2 cellular contexts compared by ENCODE assay signal in genomic region chr5:174189638-174190037, GRCh38.
TF ChIP-seq lines count a peak whose summit lies in the region.

No MANE protein-coding gene starts in this region.

TF ChIP-seq in liver, 16 proteins besides CTCF, POLR2A, EP300 and RAD21:
- TF ChIP-seq EGR1 (IDR thresholded peaks at IDR 0.05; ENCODE audit: low read depth in 2 of 2) (no peak), FOXA1 (IDR thresholded peaks at IDR 0.05) (no peak), ATF3 (IDR thresholded peaks at IDR 0.05) (no peak), SP1 (IDR thresholded peaks at IDR 0.05) (peak; percentile 72), ZBTB33 (IDR thresholded peaks at IDR 0.05) (peak; percentile 70), HNF4A (conservative IDR thresholded peaks at IDR 0.05) (peak; percentile 88 to 92), YY1 (IDR thresholded peaks at IDR 0.05) (peak; percentile 61), JUND (IDR thresholded peaks at IDR 0.05) (peak in 1 of 2 donors; percentile 58), FOXA2 (IDR thresholded peaks at IDR 0.05) (peak; percentile 32), RXRA (IDR thresholded peaks at IDR 0.05) (peak; percentile 79 to 93), NR2F2 (IDR thresholded peaks at IDR 0.05) (peak; percentile 52), GABPA (IDR thresholded peaks at IDR 0.05 in 1 of 2, conservative IDR thresholded peaks at IDR 0.05 in 1 of 2) (peak in 1 of 2 donors; percentile 39), TAF1 (conservative IDR thresholded peaks at IDR 0.05) (no peak), HNF4G (IDR thresholded peaks at IDR 0.05) (peak; percentile 62)
- TF ChIP-seq, protein P1, sequence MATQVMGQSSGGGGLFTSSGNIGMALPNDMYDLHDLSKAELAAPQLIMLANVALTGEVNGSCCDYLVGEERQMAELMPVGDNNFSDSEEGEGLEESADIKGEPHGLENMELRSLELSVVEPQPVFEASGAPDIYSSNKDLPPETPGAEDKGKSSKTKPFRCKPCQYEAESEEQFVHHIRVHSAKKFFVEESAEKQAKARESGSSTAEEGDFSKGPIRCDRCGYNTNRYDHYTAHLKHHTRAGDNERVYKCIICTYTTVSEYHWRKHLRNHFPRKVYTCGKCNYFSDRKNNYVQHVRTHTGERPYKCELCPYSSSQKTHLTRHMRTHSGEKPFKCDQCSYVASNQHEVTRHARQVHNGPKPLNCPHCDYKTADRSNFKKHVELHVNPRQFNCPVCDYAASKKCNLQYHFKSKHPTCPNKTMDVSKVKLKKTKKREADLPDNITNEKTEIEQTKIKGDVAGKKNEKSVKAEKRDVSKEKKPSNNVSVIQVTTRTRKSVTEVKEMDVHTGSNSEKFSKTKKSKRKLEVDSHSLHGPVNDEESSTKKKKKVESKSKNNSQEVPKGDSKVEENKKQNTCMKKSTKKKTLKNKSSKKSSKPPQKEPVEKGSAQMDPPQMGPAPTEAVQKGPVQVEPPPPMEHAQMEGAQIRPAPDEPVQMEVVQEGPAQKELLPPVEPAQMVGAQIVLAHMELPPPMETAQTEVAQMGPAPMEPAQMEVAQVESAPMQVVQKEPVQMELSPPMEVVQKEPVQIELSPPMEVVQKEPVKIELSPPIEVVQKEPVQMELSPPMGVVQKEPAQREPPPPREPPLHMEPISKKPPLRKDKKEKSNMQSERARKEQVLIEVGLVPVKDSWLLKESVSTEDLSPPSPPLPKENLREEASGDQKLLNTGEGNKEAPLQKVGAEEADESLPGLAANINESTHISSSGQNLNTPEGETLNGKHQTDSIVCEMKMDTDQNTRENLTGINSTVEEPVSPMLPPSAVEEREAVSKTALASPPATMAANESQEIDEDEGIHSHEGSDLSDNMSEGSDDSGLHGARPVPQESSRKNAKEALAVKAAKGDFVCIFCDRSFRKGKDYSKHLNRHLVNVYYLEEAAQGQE (IDR thresholded peaks at IDR 0.05), result peak; percentile 69
- TF ChIP-seq, protein P2, sequence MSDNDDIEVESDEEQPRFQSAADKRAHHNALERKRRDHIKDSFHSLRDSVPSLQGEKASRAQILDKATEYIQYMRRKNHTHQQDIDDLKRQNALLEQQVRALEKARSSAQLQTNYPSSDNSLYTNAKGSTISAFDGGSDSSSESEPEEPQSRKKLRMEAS (IDR thresholded peaks at IDR 0.05), result peak; percentile 39

TF ChIP-seq in HepG2, 621 proteins besides CTCF, POLR2A, EP300 and RAD21 (continued from another document):
- TF ChIP-seq CAMTA2 (CRISPR knock-in tag; IDR thresholded peaks at IDR 0.05; ENCODE audit: borderline replicate concordance), result no peak
- TF ChIP-seq HNRNPK (IDR thresholded peaks at IDR 0.05; ENCODE audit: low read depth, low read length, poor library complexity, severe bottlenecking), result no peak
- TF ChIP-seq, protein P3, sequence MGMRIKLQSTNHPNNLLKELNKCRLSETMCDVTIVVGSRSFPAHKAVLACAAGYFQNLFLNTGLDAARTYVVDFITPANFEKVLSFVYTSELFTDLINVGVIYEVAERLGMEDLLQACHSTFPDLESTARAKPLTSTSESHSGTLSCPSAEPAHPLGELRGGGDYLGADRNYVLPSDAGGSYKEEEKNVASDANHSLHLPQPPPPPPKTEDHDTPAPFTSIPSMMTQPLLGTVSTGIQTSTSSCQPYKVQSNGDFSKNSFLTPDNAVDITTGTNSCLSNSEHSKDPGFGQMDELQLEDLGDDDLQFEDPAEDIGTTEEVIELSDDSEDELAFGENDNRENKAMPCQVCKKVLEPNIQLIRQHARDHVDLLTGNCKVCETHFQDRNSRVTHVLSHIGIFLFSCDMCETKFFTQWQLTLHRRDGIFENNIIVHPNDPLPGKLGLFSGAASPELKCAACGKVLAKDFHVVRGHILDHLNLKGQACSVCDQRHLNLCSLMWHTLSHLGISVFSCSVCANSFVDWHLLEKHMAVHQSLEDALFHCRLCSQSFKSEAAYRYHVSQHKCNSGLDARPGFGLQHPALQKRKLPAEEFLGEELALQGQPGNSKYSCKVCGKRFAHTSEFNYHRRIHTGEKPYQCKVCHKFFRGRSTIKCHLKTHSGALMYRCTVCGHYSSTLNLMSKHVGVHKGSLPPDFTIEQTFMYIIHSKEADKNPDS (CRISPR knock-in tag; IDR thresholded peaks at IDR 0.05), result no peak
- TF ChIP-seq SP140L (CRISPR knock-in tag; IDR thresholded peaks at IDR 0.05; ENCODE audit: borderline replicate concordance), result no peak
- TF ChIP-seq, protein P4, sequence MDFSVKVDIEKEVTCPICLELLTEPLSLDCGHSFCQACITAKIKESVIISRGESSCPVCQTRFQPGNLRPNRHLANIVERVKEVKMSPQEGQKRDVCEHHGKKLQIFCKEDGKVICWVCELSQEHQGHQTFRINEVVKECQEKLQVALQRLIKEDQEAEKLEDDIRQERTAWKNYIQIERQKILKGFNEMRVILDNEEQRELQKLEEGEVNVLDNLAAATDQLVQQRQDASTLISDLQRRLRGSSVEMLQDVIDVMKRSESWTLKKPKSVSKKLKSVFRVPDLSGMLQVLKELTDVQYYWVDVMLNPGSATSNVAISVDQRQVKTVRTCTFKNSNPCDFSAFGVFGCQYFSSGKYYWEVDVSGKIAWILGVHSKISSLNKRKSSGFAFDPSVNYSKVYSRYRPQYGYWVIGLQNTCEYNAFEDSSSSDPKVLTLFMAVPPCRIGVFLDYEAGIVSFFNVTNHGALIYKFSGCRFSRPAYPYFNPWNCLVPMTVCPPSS (IDR thresholded peaks at IDR 0.05), result no peak
- no peak for TF ChIP-seq MED1 (CRISPR knock-in tag; IDR thresholded peaks at IDR 0.05)
- no peak for TF ChIP-seq ZNF660 (CRISPR knock-in tag; IDR thresholded peaks at IDR 0.05; ENCODE audit: borderline replicate concordance, low read depth)
- no peak for TF ChIP-seq ZBTB37 (CRISPR knock-in tag; IDR thresholded peaks at IDR 0.05)
- no peak for TF ChIP-seq XRCC5 (optimal IDR thresholded peaks at IDR 0.05; ENCODE audit: low read length)
- TF ChIP-seq HNF4A (CRISPR knock-in tag; IDR thresholded peaks at IDR 0.05), result no peak
- TF ChIP-seq, protein P5, sequence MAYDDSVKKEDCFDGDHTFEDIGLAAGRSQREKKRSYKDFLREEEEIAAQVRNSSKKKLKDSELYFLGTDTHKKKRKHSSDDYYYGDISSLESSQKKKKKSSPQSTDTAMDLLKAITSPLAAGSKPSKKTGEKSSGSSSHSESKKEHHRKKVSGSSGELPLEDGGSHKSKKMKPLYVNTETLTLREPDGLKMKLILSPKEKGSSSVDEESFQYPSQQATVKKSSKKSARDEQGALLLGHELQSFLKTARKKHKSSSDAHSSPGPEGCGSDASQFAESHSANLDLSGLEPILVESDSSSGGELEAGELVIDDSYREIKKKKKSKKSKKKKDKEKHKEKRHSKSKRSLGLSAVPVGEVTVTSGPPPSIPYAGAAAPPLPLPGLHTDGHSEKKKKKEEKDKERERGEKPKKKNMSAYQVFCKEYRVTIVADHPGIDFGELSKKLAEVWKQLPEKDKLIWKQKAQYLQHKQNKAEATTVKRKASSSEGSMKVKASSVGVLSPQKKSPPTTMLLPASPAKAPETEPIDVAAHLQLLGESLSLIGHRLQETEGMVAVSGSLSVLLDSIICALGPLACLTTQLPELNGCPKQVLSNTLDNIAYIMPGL (CRISPR knock-in tag; IDR thresholded peaks at IDR 0.05; ENCODE audit: borderline replicate concordance in 1 of 2, low read depth in 1 of 2), result no peak
- TF ChIP-seq HMG20A (CRISPR knock-in tag; IDR thresholded peaks at IDR 0.05; ENCODE audit: borderline replicate concordance), result no peak
- no peak for TF ChIP-seq ZMYM2 (CRISPR knock-in tag; IDR thresholded peaks at IDR 0.05)
- no peak for TF ChIP-seq YEATS4 (CRISPR knock-in tag; IDR thresholded peaks at IDR 0.05; ENCODE audit: borderline replicate concordance)
- no peak for TF ChIP-seq PITX1 (CRISPR knock-in tag; IDR thresholded peaks at IDR 0.05)
